In the genomic region with DNA sequence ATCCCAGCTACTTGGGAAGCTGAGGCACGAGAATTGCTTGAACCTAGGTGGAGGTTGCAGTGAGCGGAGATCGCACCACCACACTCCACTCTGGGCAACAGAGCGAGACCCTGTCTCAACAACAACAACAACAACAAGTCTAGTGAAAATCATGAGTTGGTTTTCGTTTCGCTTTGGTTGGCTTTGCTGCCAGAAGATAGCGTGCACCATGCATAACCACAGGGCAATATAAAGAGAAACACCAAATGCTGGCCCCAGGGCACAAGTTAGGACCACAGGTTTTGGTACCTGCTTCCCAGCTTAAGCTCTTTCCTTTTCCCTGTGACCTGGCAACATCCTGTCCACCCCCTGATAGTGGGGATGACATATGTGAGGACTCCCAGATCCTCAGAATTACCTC, we compare ENCODE assay signal across 10 cellular contexts.
"Had no signal": no experiment of that assay in that cellular context is flagged by ENCODE, and none has a peak within 500 bp of the region (broad histone marks: within the 10 kb centered on the region; RNA-seq: fewer than 3 reads in every experiment).

No MANE protein-coding gene starts in this region.

- FAIRE-seq: HTR-8/SVneo, K562 had no signal

- ATAC-seq: HCT116, K562 had no signal

- H3K4me3 ChIP-seq: GM23248, HAP-1, K562 had no signal

- H3K4me1 ChIP-seq: HAP-1 had no signal

- DNase-seq: GM23248, GOT3, H7, HFFc6, IMR-90, KG1 had no signal

- H3K36me3 ChIP-seq: HAP-1 had no signal

- H3K27ac ChIP-seq: GM23248 had no signal

- H3K9me3 ChIP-seq: HAP-1 had no signal
